In genomic region chr16:53249331-53249730, GRCh38 we compare ENCODE assay signal across 34 cellular contexts.
"Had no signal": no experiment of that assay in that cellular context is flagged by ENCODE, and none has a peak within 500 bp of the region (broad histone marks: within the 10 kb centered on the region; RNA-seq: fewer than 3 reads in every experiment).

No MANE protein-coding gene starts in this region.

- H3K27ac Mint-ChIP-seq: activated B cell treated with CpG ODN at 0.5 μM for 24 hours; activated CD4-positive, alpha-beta memory T cell treated with anti-CD3 and anti-CD28 coated beads for 36 hours; activated CD8-positive, alpha-beta memory T cell treated with anti-CD3 and anti-CD28 coated beads, Interleukin-2, amount 10 ng/mL, durations not matched to agents 7 days and 5 days; activated CD8-positive, alpha-beta T cell treated with anti-CD3 and anti-CD28 coated beads, Interleukin-2, amount 10 ng/mL, durations not matched to agents 7 days and 5 days; activated naive CD4-positive, alpha-beta T cell treated with anti-CD3 and anti-CD28 coated beads for 36 hours; activated naive CD4-positive, alpha-beta T cell treated with anti-CD3 and anti-CD28 coated beads, Interleukin-2, amount 50 U/mL, for 24 hours; activated naive CD8-positive, alpha-beta T cell treated with anti-CD3 and anti-CD28 coated beads for 36 hours; activated naive CD8-positive, alpha-beta T cell treated with anti-CD3 and anti-CD28 coated beads, Interleukin-2, amount 50 U/mL, for 24 hours; activated T-helper 1 cell treated with anti-CD3 and anti-CD28 coated beads, Interleukin-12 subunit alpha, Interleukin-12 subunit beta, Interleukin-2, Interleukin-4 antibody, amounts not matched to agents 30 ng/mL and 10 ng/mL and 1 ng/mL, durations not matched to agents 14 hours and 24 hours and 36 hours; activated T-helper 2 cell treated with anti-CD3 and anti-CD28 coated beads, Interferon-gamma antibody, Interleukin-2, Interleukin-4, amounts not matched to agents 10 μg/mL and 5 μg/mL and 100 μg/mL, durations not matched to agents 14 hours and 24 hours and 36 hours; T-helper 17 cell; T-helper 2 cell treated with Interferon-gamma antibody and Interleukin-4, amounts not matched to agents 5 μg/mL and 100 μg/mL, for 36 hours had no signal

- ATAC-seq: activated CD4-positive, CD25-positive, alpha-beta regulatory T cell treated with anti-CD3 and anti-CD28 coated beads, Interleukin-2, amount 50 U/mL, for 24 hours; activated CD8-positive, alpha-beta memory T cell treated with anti-CD3 and anti-CD28 coated beads, Interleukin-2, amount 10 ng/mL, durations not matched to agents 7 days and 5 days; activated CD8-positive, alpha-beta T cell treated with anti-CD3 and anti-CD28 coated beads, Interleukin-2, amount 10 ng/mL, durations not matched to agents 7 days and 5 days; activated naive CD8-positive, alpha-beta T cell treated with anti-CD3 and anti-CD28 coated beads, Interleukin-2, amount 50 U/mL, for 24 hours; body of pancreas; gastrocnemius medialis; heart left ventricle; T-helper 17 cell had no signal

- H3K4me3 Mint-ChIP-seq: activated B cell treated with CpG ODN at 0.5 μM for 24 hours; activated CD4-positive, alpha-beta memory T cell treated with anti-CD3 and anti-CD28 coated beads for 36 hours; activated CD8-positive, alpha-beta memory T cell treated with anti-CD3 and anti-CD28 coated beads, Interleukin-2, amount 10 ng/mL, durations not matched to agents 7 days and 5 days; activated CD8-positive, alpha-beta T cell treated with anti-CD3 and anti-CD28 coated beads, Interleukin-2, amount 10 ng/mL, durations not matched to agents 7 days and 5 days; activated naive CD4-positive, alpha-beta T cell treated with anti-CD3 and anti-CD28 coated beads for 36 hours; activated naive CD4-positive, alpha-beta T cell treated with anti-CD3 and anti-CD28 coated beads, Interleukin-2, amount 50 U/mL, for 24 hours; activated naive CD8-positive, alpha-beta T cell treated with anti-CD3 and anti-CD28 coated beads for 36 hours; activated naive CD8-positive, alpha-beta T cell treated with anti-CD3 and anti-CD28 coated beads, Interleukin-2, amount 50 U/mL, for 24 hours; activated T-helper 1 cell treated with anti-CD3 and anti-CD28 coated beads, Interleukin-12 subunit alpha, Interleukin-12 subunit beta, Interleukin-2, Interleukin-4 antibody, amounts not matched to agents 30 ng/mL and 10 ng/mL and 1 ng/mL, durations not matched to agents 14 hours and 24 hours and 36 hours; T-helper 17 cell; T-helper 2 cell treated with Interferon-gamma antibody and Interleukin-4, amounts not matched to agents 5 μg/mL and 100 μg/mL, for 36 hours had no signal

- H3K9me3 ChIP-seq: adrenal gland, body of pancreas, colonic mucosa, esophagus squamous epithelium, gastrocnemius medialis had no signal

- DNase-seq: activated B cell treated with CpG ODN at 0.5 μM for 24 hours; activated CD4-positive, alpha-beta memory T cell treated with anti-CD3 and anti-CD28 coated beads for 36 hours; activated CD4-positive, alpha-beta T cell treated with anti-CD3 and anti-CD28 coated beads for 48 hours; activated CD8-positive, alpha-beta memory T cell treated with anti-CD3 and anti-CD28 coated beads, Interleukin-2, amount 10 ng/mL, durations not matched to agents 7 days and 5 days; activated CD8-positive, alpha-beta memory T cell treated with anti-CD3 and anti-CD28 coated beads, Interleukin-2, amount 50 U/mL, for 4 hours; activated CD8-positive, alpha-beta T cell treated with anti-CD3 and anti-CD28 coated beads, Interleukin-2, amount 10 ng/mL, durations not matched to agents 7 days and 5 days; activated effector memory CD4-positive, alpha-beta T cell treated with anti-CD3 and anti-CD28 coated beads, Interleukin-2, amount 50 U/mL, for 16 hours; activated naive CD4-positive, alpha-beta T cell treated with anti-CD3 and anti-CD28 coated beads for 36 hours; activated naive CD8-positive, alpha-beta T cell treated with anti-CD3 and anti-CD28 coated beads for 36 hours; activated naive CD8-positive, alpha-beta T cell treated with anti-CD3 and anti-CD28 coated beads, Interleukin-2, amount 50 U/mL, for 24 hours; activated T-cell treated with anti-CD3 and anti-CD28 coated beads, Interleukin-2, amount 50 U/mL, for 1 hour; activated T-cell treated with anti-CD3 and anti-CD28 coated beads, Interleukin-2, amount 50 U/mL, for 48 hours; adrenal gland; amygdala; aorta; body of pancreas; caudate nucleus; colonic mucosa; effector CD8-positive, alpha-beta T cell; esophagus squamous epithelium; gastrocnemius medialis; glutamatergic neuron; heart left ventricle; T-helper 1 cell; T-helper 17 cell; T1000; WERI-Rb-1 had no signal

- H3K4me1 Mint-ChIP-seq: activated B cell treated with CpG ODN at 0.5 μM for 24 hours; activated CD8-positive, alpha-beta memory T cell treated with anti-CD3 and anti-CD28 coated beads, Interleukin-2, amount 10 ng/mL, durations not matched to agents 7 days and 5 days; activated naive CD4-positive, alpha-beta T cell treated with anti-CD3 and anti-CD28 coated beads, Interleukin-2, amount 50 U/mL, for 24 hours; activated naive CD8-positive, alpha-beta T cell treated with anti-CD3 and anti-CD28 coated beads for 36 hours; activated naive CD8-positive, alpha-beta T cell treated with anti-CD3 and anti-CD28 coated beads, Interleukin-2, amount 50 U/mL, for 24 hours had no signal

- H3K9me3 Mint-ChIP-seq: activated B cell treated with CpG ODN at 0.5 μM for 24 hours; activated naive CD4-positive, alpha-beta T cell treated with anti-CD3 and anti-CD28 coated beads for 36 hours; activated naive CD4-positive, alpha-beta T cell treated with anti-CD3 and anti-CD28 coated beads, Interleukin-2, amount 50 U/mL, for 24 hours; activated naive CD8-positive, alpha-beta T cell treated with anti-CD3 and anti-CD28 coated beads for 36 hours; activated naive CD8-positive, alpha-beta T cell treated with anti-CD3 and anti-CD28 coated beads, Interleukin-2, amount 50 U/mL, for 24 hours had no signal

- H3K4me1 ChIP-seq: adrenal gland, body of pancreas, colonic mucosa, esophagus squamous epithelium, gastrocnemius medialis, heart left ventricle had no signal

- H3K27me3 Mint-ChIP-seq: activated B cell treated with CpG ODN at 0.5 μM for 24 hours; activated CD4-positive, alpha-beta memory T cell treated with anti-CD3 and anti-CD28 coated beads for 36 hours; activated CD8-positive, alpha-beta memory T cell treated with anti-CD3 and anti-CD28 coated beads, Interleukin-2, amount 10 ng/mL, durations not matched to agents 7 days and 5 days; activated naive CD4-positive, alpha-beta T cell treated with anti-CD3 and anti-CD28 coated beads, Interleukin-2, amount 50 U/mL, for 24 hours; activated naive CD8-positive, alpha-beta T cell treated with anti-CD3 and anti-CD28 coated beads for 36 hours; activated naive CD8-positive, alpha-beta T cell treated with anti-CD3 and anti-CD28 coated beads, Interleukin-2, amount 50 U/mL, for 24 hours; T-helper 17 cell had no signal

- FAIRE-seq: endothelial cell of umbilical vein had no signal

- H3K4me3 ChIP-seq: adrenal gland, body of pancreas, colonic mucosa, esophagus squamous epithelium, gastrocnemius medialis, heart left ventricle had no signal

- H3K27ac ChIP-seq: adrenal gland, body of pancreas, colonic mucosa, epithelial cell of prostate, esophagus squamous epithelium, gastrocnemius medialis, heart left ventricle, WERI-Rb-1 had no signal
